In the genomic region with DNA sequence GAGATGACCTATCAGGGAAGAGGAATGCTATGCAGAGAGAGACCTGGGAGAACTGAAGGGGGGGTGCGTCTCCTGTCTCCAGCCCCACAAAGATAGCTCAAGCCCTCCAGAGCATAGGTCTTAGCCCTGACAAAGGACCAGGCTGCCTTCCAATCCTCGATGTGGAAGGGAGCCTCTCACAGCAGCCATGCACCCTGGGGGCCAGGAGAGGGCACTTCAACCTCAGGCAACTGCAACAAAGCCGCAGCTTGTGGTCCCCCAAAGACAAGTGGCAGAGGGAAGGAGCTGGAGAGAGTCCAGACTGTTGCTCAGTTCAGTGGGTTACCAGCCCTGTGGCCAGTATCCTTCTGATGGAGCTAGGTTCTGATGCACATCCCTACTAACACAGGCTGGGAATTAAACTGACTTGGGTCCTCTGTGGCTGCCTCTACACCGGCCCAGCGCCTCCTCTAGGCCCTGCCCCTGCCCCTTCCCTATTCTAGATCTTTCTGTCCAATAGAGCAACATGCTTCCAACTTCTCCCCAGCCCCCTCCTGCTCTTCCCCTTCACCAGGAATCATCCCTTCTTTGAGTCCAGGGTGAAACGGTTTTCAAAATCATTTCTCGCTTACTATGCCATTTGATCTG, we compare ENCODE assay signal across 8 cellular contexts.
DNase-seq lines count a peak whose midpoint lies in the region; ATAC-seq and TF ChIP-seq lines count a peak whose summit lies in the region.

No MANE protein-coding gene starts in this region.

- no peak overlapping the region for H3K4me3 Mint-ChIP-seq in stimulated activated effector memory CD8-positive, alpha-beta T cell treated with anti-CD3 and anti-CD28 coated beads, Interleukin-12 subunit alpha, Interleukin-12 subunit beta, amount 100 ng/mL, for 72 hours

- H3K27me3 ChIP-seq in body of pancreas, result no peaks in the 10 kb centered on the region

- intact Hi-C loops in body of pancreas (cut with DNase I), result no loop called here

- H3K4me3 ChIP-seq in body of pancreas, result no peak overlapping the region

- no peaks in the 10 kb centered on the region for H3K9me3 Mint-ChIP-seq in stimulated activated effector memory CD8-positive, alpha-beta T cell treated with anti-CD3 and anti-CD28 coated beads, Interleukin-12 subunit alpha, Interleukin-12 subunit beta, amount 100 ng/mL, for 72 hours

- H3K4me1 ChIP-seq in body of pancreas, result no peaks in the 10 kb centered on the region

- 43 to 53% methylated on average over 6 to 7 of the region's 7 CpGs for WGBS in body of pancreas, 2 donors

- H3K36me3 Mint-ChIP-seq in stimulated activated effector memory CD8-positive, alpha-beta T cell treated with anti-CD3 and anti-CD28 coated beads, Interleukin-12 subunit alpha, Interleukin-12 subunit beta, amount 100 ng/mL, for 72 hours, result no peaks in the 10 kb centered on the region

- TF ChIP-seq CTCF in body of pancreas (IDR thresholded peaks at IDR 0.05), result peak in 6 of 7 experiments; percentile 32 to 60 (median 50)

- TF ChIP-seq POLR2A in body of pancreas (IDR thresholded peaks at IDR 0.05), result no peak

- H3K27ac Mint-ChIP-seq in stimulated activated effector memory CD8-positive, alpha-beta T cell treated with anti-CD3 and anti-CD28 coated beads, Interleukin-12 subunit alpha, Interleukin-12 subunit beta, amount 100 ng/mL, for 72 hours, result no peak overlapping the region

- no peak overlapping the region for H3K27ac ChIP-seq in body of pancreas

- ATAC-seq in GM18868 (IDR thresholded peaks at IDR 0.05; ENCODE audit: unreplicated experiment), result peak; percentile 78
- ATAC-seq in HG03571 (IDR thresholded peaks at IDR 0.05; ENCODE audit: unreplicated experiment), result peak; percentile 72
- peak; percentile 53 for ATAC-seq in body of pancreas
- peak; percentile 39 for ATAC-seq in stimulated activated effector memory CD8-positive, alpha-beta T cell treated with anti-CD3 and anti-CD28 coated beads, Interleukin-12 subunit alpha, Interleukin-12 subunit beta, amount 100 ng/mL, for 72 hours

- H3K9me3 ChIP-seq in body of pancreas, result no peaks in the 10 kb centered on the region

- H3K36me3 ChIP-seq in body of pancreas (replicated peaks in 1 of 2; ENCODE audit: insufficient read depth in 1 of 2, low read depth in 2 of 2), result no peaks in the 10 kb centered on the region

- H3K4me1 Mint-ChIP-seq in stimulated activated effector memory CD8-positive, alpha-beta T cell treated with anti-CD3 and anti-CD28 coated beads, Interleukin-12 subunit alpha, Interleukin-12 subunit beta, amount 100 ng/mL, for 72 hours, result no peaks in the 10 kb centered on the region

- peak in 12 of 14 donors; percentile 9 to 66 (median 41) for DNase-seq in C1 segment of cervical spinal cord (lab: John Stamatoyannopoulos, UW)
- DNase-seq in NCI-H748 treated with DMSO at 0.1 percent for 48 hours (lab: John Stamatoyannopoulos, UW), result peak; percentile 77
- DNase-seq in body of pancreas, result peak; percentile 24 to 56 (median 37)
- peak; percentile 76 for DNase-seq in inferior parietal cortex (ENCODE audit: extremely low spot score)
- DNase-seq in stimulated activated effector memory CD8-positive, alpha-beta T cell treated with anti-CD3 and anti-CD28 coated beads, Interleukin-12 subunit alpha, Interleukin-12 subunit beta, amount 100 ng/mL, for 72 hours (ENCODE audit: low spot score in 2 of 2), result no peak
- DNase-seq in GF-D8 (lab: John Stamatoyannopoulos, UW), result no peak

Comparison
In these comparisons a context has a peak if more than half of its experiments do, and no peak if none do; other contexts are left out.
1. DNase-seq: peak in C1 segment of cervical spinal cord (12 of 14), NCI-H748 treated with DMSO at 0.1 percent for 48 hours (single experiment), body of pancreas (4 of 4) and inferior parietal cortex (single experiment); none in stimulated activated effector memory CD8-positive, alpha-beta T cell treated with anti-CD3 and anti-CD28 coated beads, Interleukin-12 subunit alpha, Interleukin-12 subunit beta, amount 100 ng/mL, for 72 hours (0 of 2) and GF-D8 (single experiment).
2. Peak in every context shown above with its lines, with median percentiles within 50 percentile points of each other: ATAC-seq.